In genomic region chr5:61280766-61281427, GRCh38 we compare ENCODE assay signal across 9 cellular contexts. TPM values are rescaled to one million over a fixed set of nuclear protein-coding genes. Genes with fewer than 3 reads are reported as not detected.
A peak's percentile ranks its signal among the peaks of the same experiment; 100 is the strongest.
DNase-seq lines count a peak whose midpoint lies in the region; ATAC-seq, FAIRE-seq and TF ChIP-seq lines count a peak whose summit lies in the region.
"Had no signal": no experiment of that assay in that cellular context is flagged by ENCODE, and none has a peak within 500 bp of the region (broad histone marks: within the 10 kb centered on the region; RNA-seq: fewer than 3 reads in every experiment).

No MANE protein-coding gene starts in this region.

- H4K20me1 ChIP-seq in DOHH2 (ENCODE audit: control insufficient read depth, insufficient read depth, low read depth, low read length): no peaks in the 10 kb centered on the region

- ATAC-seq in T-helper 17 cell: peak; percentile 25
- no peak for ATAC-seq in GM19324 (IDR thresholded peaks at IDR 0.05; ENCODE audit: low FRiP score, unreplicated experiment)

- 0 out of 2 replicates have a peak, but pooled peaks cover 2% of the 10 kb centered on the region for H3F3A ChIP-seq in DOHH2 (ENCODE audit: control insufficient read depth, insufficient read depth)

- no peak for FAIRE-seq in HTR-8/SVneo (lab: Jason Lieb, UNC)

- peak; percentile 67 for DNase-seq in NCI-H1092 (lab: John Stamatoyannopoulos, UW)
- DNase-seq in T-helper 17 cell: no peak
- DNase-seq in HTR-8/SVneo (ENCODE audit: insufficient read length, low spot score): no peak
- DNase-seq in stimulated activated CD4-positive, alpha-beta T cell treated with anti-CD3 and anti-CD28 coated beads, Interleukin-2, amount 100 ng/mL, for 24 hours: no peak

- H3K9me3 ChIP-seq in DOHH2 (ENCODE audit: control insufficient read depth, insufficient read depth, low read length): no peaks in the 10 kb centered on the region
- H3K9me3 ChIP-seq in T-helper 17 cell (ENCODE audit: control insufficient read depth, low read length, poor library complexity, severe bottlenecking): peaks cover 2% of the 10 kb centered on the region
- no peaks in the 10 kb centered on the region for H3K9me3 ChIP-seq in muscle layer of duodenum (ENCODE audit: control insufficient read depth in 1 of 2, low read length in 2 of 2)
- H3K9me3 ChIP-seq: upper lobe of left lung had no signal

- no peaks in the 10 kb centered on the region for H3K27me3 Mint-ChIP-seq in T-helper 17 cell
- H3K27me3 Mint-ChIP-seq: IgD-negative memory B cell had no signal

- H3K27ac Mint-ChIP-seq in T-helper 17 cell: peak overlapping the region; percentile 8

- no peak overlapping the region for H3K4me3 Mint-ChIP-seq in T-helper 17 cell
- H3K4me3 Mint-ChIP-seq: IgD-negative memory B cell had no signal

- H3K27me3 ChIP-seq in DOHH2 (ENCODE audit: control insufficient read depth, low read length) (no peaks in the 10 kb centered on the region; the same call in 1 of the 2 replicates), muscle layer of duodenum (ENCODE audit: low read depth, low read length) (no peaks in the 10 kb centered on the region)
- H3K27me3 ChIP-seq: upper lobe of left lung had no signal

- H3K4me2 ChIP-seq in DOHH2 (ENCODE audit: low read length): 0 out of 2 replicates have a peak overlapping the region, but pooled peaks have one; percentile 6

- H3K27ac ChIP-seq in DOHH2 (ENCODE audit: low read depth, low read length): no peak overlapping the region
- peak overlapping the region; percentile 14 for H3K27ac ChIP-seq in muscle layer of duodenum (ENCODE audit: low read length)

- no peaks in the 10 kb centered on the region for H3K36me3 Mint-ChIP-seq in T-helper 17 cell (ENCODE audit: low read depth)
- H3K36me3 Mint-ChIP-seq: IgD-negative memory B cell had no signal

- H3K4me3 ChIP-seq in DOHH2 (ENCODE audit: low read length) (no peak overlapping the region), muscle layer of duodenum (ENCODE audit: low read depth in 1 of 2, low read length in 2 of 2) (no peak overlapping the region)
- H3K4me3 ChIP-seq: upper lobe of left lung had no signal

- no peaks in the 10 kb centered on the region for H3K9me2 ChIP-seq in DOHH2 (replicated peaks; ENCODE audit: control insufficient read depth, low read length)

- H3K36me3 ChIP-seq in DOHH2 (ENCODE audit: control insufficient read depth, low read length) (no peaks in the 10 kb centered on the region), muscle layer of duodenum (ENCODE audit: control insufficient read depth in 1 of 2, insufficient read depth in 2 of 2, low read length in 2 of 2) (no peaks in the 10 kb centered on the region)
- H3K36me3 ChIP-seq: upper lobe of left lung had no signal

- no peak for TF ChIP-seq CTCF in DOHH2 (IDR thresholded peaks at IDR 0.05; ENCODE audit: low read depth, low read length, poor library complexity, severe bottlenecking)

- H3K4me1 ChIP-seq in DOHH2 (ENCODE audit: control insufficient read depth, low read length) (peaks cover 8% of the 10 kb centered on the region), muscle layer of duodenum (ENCODE audit: control insufficient read depth in 1 of 2, insufficient read depth in 2 of 2, low read length in 2 of 2) (peaks cover 6 to 17% of the 10 kb centered on the region in 2 donors)

- no peaks in the 10 kb centered on the region for H3K79me2 ChIP-seq in DOHH2 (ENCODE audit: control insufficient read depth, low read length)

- peaks cover 9% of the 10 kb centered on the region for H3K4me1 Mint-ChIP-seq in T-helper 17 cell

RNA-seq across cellular contexts. Expression of gene ZSWIM6, which starts 51.2 kb away (rescaled TPM):
- total RNA-seq in T-helper 17 cell: 1 to 10 TPM; 6.5 to 8.7 TPM
